In the genomic region with DNA sequence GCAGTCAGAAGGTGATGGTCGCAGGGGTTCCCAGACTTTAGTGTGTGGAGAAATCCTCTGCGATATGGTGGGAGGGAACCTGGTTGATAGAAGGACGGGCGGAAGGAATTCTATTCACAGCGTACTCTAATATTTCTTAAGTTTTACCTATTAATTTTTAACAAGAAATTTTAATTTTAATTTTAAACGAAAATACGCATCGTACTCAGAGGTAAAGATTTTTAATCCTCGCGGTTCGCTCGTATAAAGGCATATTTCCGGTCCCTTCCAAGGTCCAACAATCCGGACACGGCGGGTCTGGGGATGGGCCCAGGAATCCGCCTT, we compare ENCODE assay signal across 8 cellular contexts. TPM values are rescaled to one million over a fixed set of nuclear protein-coding genes. Genes with fewer than 3 reads are reported as not detected.
DNase-seq lines count a peak whose midpoint lies in the region; ATAC-seq and TF ChIP-seq lines count a peak whose summit lies in the region.

No MANE protein-coding gene starts in this region.

- POLR2A ChIA-PET in naive thymus-derived CD8-positive, alpha-beta T cell (lab: Charles Lee): interaction anchor here (0.7 to 3.6 kb wide), 9 partner anchors 14 to 186 kb away, joined by 3 to 18 read pairs (median 5); a partner anchor contains a TSS

- no peak for TF ChIP-seq EP300 in Ishikawa (IDR thresholded peaks at IDR 0.05; ENCODE audit: borderline replicate concordance)

- peaks cover 7 to 30% (median 18%) of the 10 kb centered on the region in 4 donors for H3K4me1 Mint-ChIP-seq in naive thymus-derived CD8-positive, alpha-beta T cell

- no peaks in the 10 kb centered on the region for H3K36me3 Mint-ChIP-seq in naive thymus-derived CD8-positive, alpha-beta T cell

- H3K4me3 Mint-ChIP-seq in naive thymus-derived CD8-positive, alpha-beta T cell: peak overlapping the region; percentile 76 to 90 (median 85)

- H3K27ac Mint-ChIP-seq in naive thymus-derived CD8-positive, alpha-beta T cell: peak overlapping the region in 8 of 10 donors; percentile 41 to 88 (median 80)

- H3K27me3 Mint-ChIP-seq in naive thymus-derived CD8-positive, alpha-beta T cell: no peaks in the 10 kb centered on the region

- no peak for TF ChIP-seq RAD21 in Ishikawa (IDR thresholded peaks at IDR 0.05; ENCODE audit: low read depth)

- TF ChIP-seq CTCF in AG10803 (conservative IDR thresholded peaks at IDR 0.05; ENCODE audit: low read length): no peak
- no peak for TF ChIP-seq CTCF in choroid plexus epithelial cell (conservative IDR thresholded peaks at IDR 0.05; ENCODE audit: low read depth, low read length)

- no peak for DNase-seq in AG10803 (ENCODE audit: low read depth)
- DNase-seq in choroid plexus epithelial cell (ENCODE audit: low read depth): no peak
- no peak for DNase-seq in naive thymus-derived CD8-positive, alpha-beta T cell
- no peak for DNase-seq in iPS-NIHi11 (ENCODE audit: low spot score)
- no peak for DNase-seq in SIG-M5 treated with dmso at 0.1 percent for 504 hours (lab: John Stamatoyannopoulos, UW; ENCODE audit: unreplicated experiment)
- DNase-seq in HK-2 (ENCODE audit: unreplicated experiment): no peak
- DNase-seq in NOMO-1 treated with dmso at 0.1 percent for 144 hours (lab: John Stamatoyannopoulos, UW; ENCODE audit: unreplicated experiment): no peak

- H3K4me3 ChIP-seq in AG10803 (ENCODE audit: low read length) (peak overlapping the region; percentile 57), choroid plexus epithelial cell (ENCODE audit: low read depth, low read length) (peak overlapping the region; percentile 67)

- no peak for ATAC-seq in naive thymus-derived CD8-positive, alpha-beta T cell

- H3K9me3 Mint-ChIP-seq in naive thymus-derived CD8-positive, alpha-beta T cell: no peaks in the 10 kb centered on the region

TF ChIP-seq in Ishikawa, 13 proteins besides CTCF, POLR2A, EP300 and RAD21:
- no peak for TF ChIP-seq TCF12 (IDR thresholded peaks at IDR 0.05; ENCODE audit: low read depth)
- TF ChIP-seq TEAD4 (IDR thresholded peaks at IDR 0.05): peak; percentile 40; the same call in 1 of the 2 replicates
- no peak for TF ChIP-seq TAF1 (IDR thresholded peaks at IDR 0.05; ENCODE audit: low read depth)
- no peak for TF ChIP-seq YY1 (IDR thresholded peaks at IDR 0.05; ENCODE audit: low read depth)

RNA-seq across cellular contexts. Expression of a gene that starts 0.3 kb away (rescaled TPM):
- 10 to 100 TPM; 11.5 to 12.8 TPM for total RNA-seq in naive thymus-derived CD8-positive, alpha-beta T cell
- polyA plus RNA-seq in naive thymus-derived CD8-positive, alpha-beta T cell: 10 to 100 TPM in 1 of 3 donors, 1 to 10 TPM in 2; 9.4 to 11.6 (median 9.7) TPM

RNA-seq across cellular contexts. Expression of a gene that starts 14.0 kb away (rescaled TPM):
- under 1 TPM; 0.63 to 0.65 TPM for total RNA-seq in naive thymus-derived CD8-positive, alpha-beta T cell
- under 1 TPM; 0.08 to 0.27 (median 0.12) TPM for polyA plus RNA-seq in naive thymus-derived CD8-positive, alpha-beta T cell

RNA-seq across cellular contexts. Expression of a gene that starts 47.0 kb away (rescaled TPM):
- 100 to 1,000 TPM; 160 to 165 TPM for total RNA-seq in naive thymus-derived CD8-positive, alpha-beta T cell
- polyA plus RNA-seq in naive thymus-derived CD8-positive, alpha-beta T cell: 10 to 100 TPM; 10.2 to 30.5 (median 14.3) TPM

RNA-seq across cellular contexts. Expression of a gene that starts 47.4 kb away (rescaled TPM):
- not detected for total RNA-seq in naive thymus-derived CD8-positive, alpha-beta T cell
- not detected for polyA plus RNA-seq in naive thymus-derived CD8-positive, alpha-beta T cell
